In the genomic region with DNA sequence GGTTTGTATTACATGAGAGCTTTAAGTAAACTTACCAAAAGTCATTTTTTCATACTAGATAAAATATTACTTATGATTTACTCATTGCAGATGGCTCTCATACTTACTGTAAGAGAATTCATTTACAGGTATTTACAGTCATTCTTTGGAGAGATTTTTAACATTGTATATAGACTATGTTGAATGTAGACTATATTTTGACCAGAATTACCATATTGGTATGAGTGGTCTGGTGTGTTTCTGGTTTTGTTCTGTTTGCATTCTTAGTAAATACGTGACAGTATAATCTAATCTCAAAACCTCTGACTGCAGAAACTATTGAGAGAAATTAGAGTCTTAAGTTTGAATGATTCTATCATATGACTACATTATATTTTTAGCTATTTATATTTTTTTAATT, we compare ENCODE assay signal across 28 cellular contexts.
"Had no signal": no experiment of that assay in that cellular context is flagged by ENCODE, and none has a peak within 500 bp of the region (broad histone marks: within the 10 kb centered on the region; RNA-seq: fewer than 3 reads in every experiment).

No MANE protein-coding gene starts in this region.

- H3K27me3 Mint-ChIP-seq: effector memory CD8-positive, alpha-beta T cell; naive B cell; stimulated activated naive B cell treated with anti-CD40 and anti-IgM and Interleukin-4, amounts not matched to agents 10 μg/mL and 1 μg/mL and 100 μg/mL, for 72 hours; stimulated activated naive CD8-positive, alpha-beta T cell treated with anti-CD3 and anti-CD28 coated beads, Interleukin-15, Interleukin-2, amounts not matched to agents 100 ng/mL and 50 ng/mL, for 24 hours had no signal

- H3K27me3 ChIP-seq: esophagus squamous epithelium, heart right ventricle, left lung, sigmoid colon, spleen, tibial nerve, upper lobe of left lung had no signal

- H3K4me1 ChIP-seq: esophagus squamous epithelium, left lung, psoas muscle, upper lobe of left lung had no signal

- H3K4me1 Mint-ChIP-seq: nephron progenitor cell had no signal

- H3K27ac ChIP-seq: esophagus squamous epithelium, heart right ventricle, left lung, psoas muscle, sigmoid colon, spleen, thoracic aorta, tibial nerve, upper lobe of left lung had no signal

- DNase-seq: cortex of kidney; effector memory CD8-positive, alpha-beta T cell; erythroblast; esophagus squamous epithelium; foreskin melanocyte; glutamatergic neuron; heart right ventricle; hippocampal formation; left cardiac atrium; left lung; mesenchymal stem cell; mucosa of descending colon; naive B cell; nephron progenitor cell; nucleus accumbens; posterior cingulate gyrus; psoas muscle; right cardiac atrium; sigmoid colon; spleen; stimulated activated CD4-positive, alpha-beta T cell treated with anti-CD3 and anti-CD28 coated beads, Interleukin-4, amount 100 ng/mL, for 4 hours; stimulated activated naive B cell treated with anti-CD40 and anti-IgM and Interleukin-4, amounts not matched to agents 10 μg/mL and 1 μg/mL and 100 μg/mL, for 72 hours; upper lobe of left lung had no signal

- H3K9me3 ChIP-seq: esophagus squamous epithelium, heart right ventricle, left lung, mucosa of descending colon, psoas muscle, sigmoid colon, spleen, thoracic aorta, tibial nerve, upper lobe of left lung had no signal

- H3K27ac Mint-ChIP-seq: mesothelial cell of epicardium; nephron progenitor cell; stimulated activated naive B cell treated with anti-CD40 and anti-IgM and Interleukin-4, amounts not matched to agents 10 μg/mL and 1 μg/mL and 100 μg/mL, for 72 hours; stimulated activated naive CD8-positive, alpha-beta T cell treated with anti-CD3 and anti-CD28 coated beads, Interleukin-15, Interleukin-2, amounts not matched to agents 100 ng/mL and 50 ng/mL, for 24 hours had no signal

- FAIRE-seq: urothelium cell line had no signal

- H3K4me3 Mint-ChIP-seq: effector memory CD8-positive, alpha-beta T cell; mesothelial cell of epicardium; naive B cell; nephron progenitor cell; stimulated activated naive B cell treated with anti-CD40 and anti-IgM and Interleukin-4, amounts not matched to agents 10 μg/mL and 1 μg/mL and 100 μg/mL, for 72 hours; stimulated activated naive CD8-positive, alpha-beta T cell treated with anti-CD3 and anti-CD28 coated beads, Interleukin-15, Interleukin-2, amounts not matched to agents 100 ng/mL and 50 ng/mL, for 24 hours had no signal

- H3K36me3 ChIP-seq: thoracic aorta had no signal

- H3K9me3 Mint-ChIP-seq: effector memory CD8-positive, alpha-beta T cell; mesothelial cell of epicardium; naive B cell; nephron progenitor cell; stimulated activated naive B cell treated with anti-CD40 and anti-IgM and Interleukin-4, amounts not matched to agents 10 μg/mL and 1 μg/mL and 100 μg/mL, for 72 hours; stimulated activated naive CD8-positive, alpha-beta T cell treated with anti-CD3 and anti-CD28 coated beads, Interleukin-15, Interleukin-2, amounts not matched to agents 100 ng/mL and 50 ng/mL, for 24 hours had no signal

- ATAC-seq: effector memory CD8-positive, alpha-beta T cell; heart right ventricle; left cardiac atrium; left lung; mucosa of descending colon; right cardiac atrium; stimulated activated naive B cell treated with anti-CD40 and anti-IgM and Interleukin-4, amounts not matched to agents 10 μg/mL and 1 μg/mL and 100 μg/mL, for 72 hours had no signal

- H3K4me3 ChIP-seq: esophagus squamous epithelium, heart right ventricle, left lung, mucosa of descending colon, psoas muscle, sigmoid colon, spleen, thoracic aorta, tibial nerve, upper lobe of left lung had no signal
